In the genomic region with DNA sequence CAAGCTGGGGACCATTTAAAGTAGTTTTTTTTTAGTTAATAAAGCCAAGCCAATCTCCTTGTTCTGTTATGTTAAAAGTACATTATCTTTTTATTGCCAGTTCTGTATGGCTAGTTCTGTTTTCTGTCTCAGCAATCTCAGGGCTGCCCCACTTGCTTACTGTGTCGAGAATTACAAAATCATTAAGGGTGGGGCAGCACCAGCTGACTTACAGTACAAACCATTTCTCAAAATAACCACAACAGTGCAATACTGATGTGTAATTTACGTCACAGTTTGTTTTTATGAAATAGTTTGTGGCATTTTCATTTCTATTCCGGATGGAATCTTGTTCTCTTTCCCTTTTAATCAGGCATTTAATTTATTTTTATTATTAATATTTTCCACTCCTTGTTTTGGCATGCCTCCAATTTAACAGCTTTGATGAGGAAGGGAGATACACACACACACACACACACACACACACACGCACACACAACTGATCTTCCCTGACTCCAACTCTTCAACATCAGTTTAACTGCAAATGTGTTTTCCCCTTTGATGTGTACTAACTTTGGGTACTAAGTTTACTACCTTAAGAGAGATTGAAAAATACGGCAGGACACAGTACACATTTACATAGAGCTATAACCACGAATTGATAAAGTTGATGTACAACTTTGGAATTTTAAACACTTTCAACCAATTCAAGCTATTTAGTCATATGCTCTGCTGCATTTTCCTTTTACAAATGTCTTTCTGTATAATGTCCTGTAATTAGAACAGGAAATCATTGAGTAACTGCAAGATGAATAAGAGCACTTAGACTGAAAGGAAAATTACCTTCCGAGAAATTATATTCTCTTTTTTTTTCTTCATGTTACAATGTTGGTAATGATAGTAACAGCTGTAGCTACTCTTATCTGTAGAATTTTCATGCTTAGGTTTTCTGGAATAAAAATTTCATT, we compare ENCODE assay signal across 8 cellular contexts.
A peak's percentile ranks its signal among the peaks of the same experiment; 100 is the strongest.
DNase-seq lines count a peak whose midpoint lies in the region; ATAC-seq and TF ChIP-seq lines count a peak whose summit lies in the region.

No MANE protein-coding gene starts in this region.

- H3K9me3 Mint-ChIP-seq in naive B cell = no peaks in the 10 kb centered on the region

- H3K9me3 ChIP-seq in transverse colon = no peaks in the 10 kb centered on the region

- in situ Hi-C loops in transverse colon (cut with MboI; ENCODE audit: low pct_ligation_motif_present in 1 of 4, low pct_unique_long_range_greater_than_20kb in 1 of 4, low sequenced_read_pairs in 3 of 4) = no loop called here

- H3K4me1 ChIP-seq in transverse colon = peaks cover 26 to 53% (median 30%) of the 10 kb centered on the region in 4 donors

- peak overlapping the region; percentile 88 to 100 (median 97) for H3K27ac Mint-ChIP-seq in naive B cell

- H3K27me3 Mint-ChIP-seq in naive B cell = no peaks in the 10 kb centered on the region

- intact Hi-C loops in transverse colon (cut with DNase I; ENCODE audit: low total_unique reads) = loop anchor here (10.0 kb wide), 1 partner anchor 88 kb away; a partner anchor contains a TSS

- peak; percentile 95 for TF ChIP-seq EP300 in transverse colon (IDR thresholded peaks at IDR 0.05; ENCODE audit: low read depth)

- no peaks in the 10 kb centered on the region for H3K36me3 ChIP-seq in transverse colon

- TF ChIP-seq CTCF in choroid plexus epithelial cell (conservative IDR thresholded peaks at IDR 0.05; ENCODE audit: low read depth, low read length) (no peak), transverse colon (IDR thresholded peaks at IDR 0.05) (peak in 1 of 5 experiments; percentile 8)

- peak overlapping the region; percentile 22 for H3K4me3 ChIP-seq in choroid plexus epithelial cell (ENCODE audit: low read depth, low read length)
- peak overlapping the region in 1 of 4 donors; percentile 1 for H3K4me3 ChIP-seq in transverse colon

- no peaks in the 10 kb centered on the region for H3K27me3 ChIP-seq in transverse colon

- 0 to 7% methylated on average over 7 of the region's 7 CpGs for WGBS in transverse colon (ENCODE audit: low coverage in 1 of 2), 2 donors

- H3K27ac ChIP-seq in transverse colon = peak overlapping the region; percentile 74 to 83 (median 76)

- DNase-seq in T-helper 22 cell (ENCODE audit: low read depth) = peak; percentile 61
- peak; percentile 99 for DNase-seq in choroid plexus epithelial cell (ENCODE audit: low read depth)
- peak; percentile 82 for DNase-seq in naive B cell
- peak; percentile 56 for DNase-seq in transverse colon
- no peak for DNase-seq in DMS79 treated with DMSO at 0.1 percent for 48 hours (lab: John Stamatoyannopoulos, UW)

- peaks cover 13 to 40% of the 10 kb centered on the region in 2 donors for H3K36me3 Mint-ChIP-seq in naive B cell

- peaks cover 42 to 90% (median 50%) of the 10 kb centered on the region in 3 donors for H3K4me1 Mint-ChIP-seq in naive B cell

- ATAC-seq in GM18868 (IDR thresholded peaks at IDR 0.05; ENCODE audit: unreplicated experiment) = peak; percentile 25
- ATAC-seq in HG03460 (IDR thresholded peaks at IDR 0.05; ENCODE audit: unreplicated experiment) = peak; percentile 35
- ATAC-seq in naive B cell (ENCODE audit: low read depth in 2 of 2) = peak; percentile 79 to 82
- no peak for ATAC-seq in HG03025 (IDR thresholded peaks at IDR 0.05; ENCODE audit: low FRiP score, unreplicated experiment)

- H3K4me3 Mint-ChIP-seq in naive B cell = peak overlapping the region; percentile 8 to 83 (median 30)

- no peak for TF ChIP-seq POLR2A in transverse colon (IDR thresholded peaks at IDR 0.05)
